ENCODE assay signal across 20 cellular contexts in the genomic region with DNA sequence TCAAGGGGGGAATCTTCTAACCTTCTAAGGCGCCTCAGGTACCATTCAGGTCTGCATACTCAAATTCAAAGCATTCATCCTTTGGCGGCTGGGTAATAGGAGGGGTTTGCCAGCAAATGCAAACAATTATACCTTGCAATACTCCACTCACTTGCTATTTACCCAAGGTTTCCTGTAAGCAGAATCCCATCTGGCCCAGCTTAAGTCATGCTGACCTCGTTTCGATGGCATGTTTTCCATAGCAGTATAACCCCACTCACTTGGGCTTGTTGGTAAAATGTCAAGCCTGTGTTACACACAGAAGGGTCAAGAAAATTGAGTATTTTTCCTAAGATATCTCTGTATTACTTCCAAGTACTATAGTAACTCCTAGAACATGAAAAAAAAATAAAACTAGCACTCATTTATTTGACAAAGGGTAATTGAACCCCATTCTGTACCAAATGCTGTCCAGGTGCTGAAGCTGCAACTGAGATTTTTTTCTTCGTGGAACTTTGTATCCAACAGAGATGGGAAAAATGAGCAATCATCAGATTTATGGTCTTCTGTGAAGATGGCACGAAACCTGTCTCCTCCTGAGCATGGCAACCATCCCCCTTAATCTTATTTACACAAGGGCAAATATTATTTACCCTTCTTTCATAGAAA.
DNase-seq lines count a peak whose midpoint lies in the region; ATAC-seq lines count a peak whose summit lies in the region.
"Had no signal": no experiment of that assay in that cellular context is flagged by ENCODE, and none has a peak within 500 bp of the region (broad histone marks: within the 10 kb centered on the region; RNA-seq: fewer than 3 reads in every experiment).

No MANE protein-coding gene starts in this region.

- H3K4me3 Mint-ChIP-seq in activated T-helper 1 cell treated with anti-CD3 and anti-CD28 coated beads, Interleukin-12 subunit alpha, Interleukin-12 subunit beta, Interleukin-2, Interleukin-4 antibody, amounts not matched to agents 30 ng/mL and 10 ng/mL and 1 ng/mL, durations not matched to agents 14 hours and 24 hours and 36 hours, result no peak overlapping the region
- H3K4me3 Mint-ChIP-seq: activated CD8-positive, alpha-beta T cell treated with anti-CD3 and anti-CD28 coated beads, Interleukin-2, amount 10 ng/mL, durations not matched to agents 7 days and 5 days; H9; natural killer cell treated with Interleukin-12 subunit alpha and Interleukin-12 subunit beta and Interleukin-15 and Interleukin-18, amount 100 ng/mL, for 72 hours; stimulated activated effector memory CD8-positive, alpha-beta T cell treated with anti-CD3 and anti-CD28 coated beads, Interleukin-12 subunit alpha, Interleukin-12 subunit beta, amount 100 ng/mL, for 72 hours had no signal

- H3K4me1 ChIP-seq in ACC112 (ENCODE audit: control insufficient read depth, insufficient read depth, low read length, unreplicated experiment) (peaks cover 39% of the 10 kb centered on the region), NT2/D1 (ENCODE audit: insufficient read depth, insufficient read length) (no peaks in the 10 kb centered on the region)
- H3K4me1 ChIP-seq: right atrium auricular region had no signal

- no peaks in the 10 kb centered on the region for H3K4me1 Mint-ChIP-seq in activated T-helper 1 cell treated with anti-CD3 and anti-CD28 coated beads, Interleukin-12 subunit alpha, Interleukin-12 subunit beta, Interleukin-2, Interleukin-4 antibody, amounts not matched to agents 30 ng/mL and 10 ng/mL and 1 ng/mL, durations not matched to agents 14 hours and 24 hours and 36 hours (ENCODE audit: low read depth)
- H3K4me1 Mint-ChIP-seq: stimulated activated effector memory CD8-positive, alpha-beta T cell treated with anti-CD3 and anti-CD28 coated beads, Interleukin-12 subunit alpha, Interleukin-12 subunit beta, amount 100 ng/mL, for 72 hours had no signal

- no peak overlapping the region for H3K27ac Mint-ChIP-seq in activated T-helper 1 cell treated with anti-CD3 and anti-CD28 coated beads, Interleukin-12 subunit alpha, Interleukin-12 subunit beta, Interleukin-2, Interleukin-4 antibody, amounts not matched to agents 30 ng/mL and 10 ng/mL and 1 ng/mL, durations not matched to agents 14 hours and 24 hours and 36 hours
- no peak overlapping the region for H3K27ac Mint-ChIP-seq in activated naive CD4-positive, alpha-beta T cell treated with anti-CD3 and anti-CD28 coated beads, Interleukin-2, amount 50 U/mL, for 72 hours
- H3K27ac Mint-ChIP-seq: activated CD8-positive, alpha-beta T cell treated with anti-CD3 and anti-CD28 coated beads, Interleukin-2, amount 10 ng/mL, durations not matched to agents 7 days and 5 days; H9; natural killer cell treated with Interleukin-12 subunit alpha and Interleukin-12 subunit beta and Interleukin-15 and Interleukin-18, amount 100 ng/mL, for 72 hours; stimulated activated effector memory CD8-positive, alpha-beta T cell treated with anti-CD3 and anti-CD28 coated beads, Interleukin-12 subunit alpha, Interleukin-12 subunit beta, amount 100 ng/mL, for 72 hours had no signal

- H3K27me3 Mint-ChIP-seq in activated T-helper 1 cell treated with anti-CD3 and anti-CD28 coated beads, Interleukin-12 subunit alpha, Interleukin-12 subunit beta, Interleukin-2, Interleukin-4 antibody, amounts not matched to agents 30 ng/mL and 10 ng/mL and 1 ng/mL, durations not matched to agents 14 hours and 24 hours and 36 hours (ENCODE audit: insufficient read depth), result peaks cover 3% of the 10 kb centered on the region

- peak; percentile 68 for DNase-seq in EH (ENCODE audit: low read depth)
- peak; percentile 38 for DNase-seq in NT2/D1 (ENCODE audit: low read depth, low spot score)
- peak; percentile 9 for DNase-seq in fibroblast of the conjunctiva (ENCODE audit: low read depth)
- no peak for DNase-seq in activated T-helper 1 cell treated with anti-CD3 and anti-CD28 coated beads, Interleukin-12 subunit alpha, Interleukin-12 subunit beta, Interleukin-2, Interleukin-4 antibody, amounts not matched to agents 30 ng/mL and 10 ng/mL and 1 ng/mL, durations not matched to agents 14 hours and 24 hours and 36 hours (ENCODE audit: low spot score)
- no peak for DNase-seq in activated naive CD4-positive, alpha-beta T cell treated with anti-CD3 and anti-CD28 coated beads, Interleukin-2, amount 50 U/mL, for 72 hours (ENCODE audit: low spot score in 2 of 2)
- DNase-seq in SW480 (ENCODE audit: low spot score), result no peak
- DNase-seq: activated CD8-positive, alpha-beta T cell treated with anti-CD3 and anti-CD28 coated beads, Interleukin-2, amount 10 ng/mL, durations not matched to agents 7 days and 5 days; activated effector memory CD4-positive, alpha-beta T cell treated with Interleukin-2 at 50 U/mL for 16 hours; effector memory CD4-positive, alpha-beta T cell; H9; MM.1S; NCI-H2227 treated with DMSO at 0.1 percent for 48 hours; stimulated activated CD4-positive, alpha-beta T cell treated with anti-CD3 and anti-CD28 coated beads, Interleukin-4, amount 100 ng/mL, for 24 hours had no signal

- no peak overlapping the region for H3K27ac ChIP-seq in ACC112 (ENCODE audit: low read depth, low read length)
- H3K27ac ChIP-seq: C4-2B, right atrium auricular region had no signal

- H3K36me3 Mint-ChIP-seq in activated T-helper 1 cell treated with anti-CD3 and anti-CD28 coated beads, Interleukin-12 subunit alpha, Interleukin-12 subunit beta, Interleukin-2, Interleukin-4 antibody, amounts not matched to agents 30 ng/mL and 10 ng/mL and 1 ng/mL, durations not matched to agents 14 hours and 24 hours and 36 hours (ENCODE audit: low read depth), result no peaks in the 10 kb centered on the region
- no peaks in the 10 kb centered on the region for H3K36me3 Mint-ChIP-seq in activated naive CD4-positive, alpha-beta T cell treated with anti-CD3 and anti-CD28 coated beads, Interleukin-2, amount 50 U/mL, for 72 hours
- H3K36me3 Mint-ChIP-seq: natural killer cell treated with Interleukin-12 subunit alpha and Interleukin-12 subunit beta and Interleukin-15 and Interleukin-18, amount 100 ng/mL, for 72 hours; stimulated activated effector memory CD8-positive, alpha-beta T cell treated with anti-CD3 and anti-CD28 coated beads, Interleukin-12 subunit alpha, Interleukin-12 subunit beta, amount 100 ng/mL, for 72 hours had no signal

- H3K79me2 ChIP-seq in ACC112 (ENCODE audit: control insufficient read depth, insufficient read depth, low read length, unreplicated experiment), result no peaks in the 10 kb centered on the region

- H3K27me3 ChIP-seq in ACC112 (ENCODE audit: insufficient read depth, low read length) (no peaks in the 10 kb centered on the region), NT2/D1 (ENCODE audit: insufficient read depth, insufficient read length) (no peaks in the 10 kb centered on the region)
- H3K27me3 ChIP-seq: right atrium auricular region had no signal

- H3K36me3 ChIP-seq in ACC112 (ENCODE audit: insufficient read depth, low read length), result no peaks in the 10 kb centered on the region
- no peaks in the 10 kb centered on the region for H3K36me3 ChIP-seq in NT2/D1 (ENCODE audit: insufficient read depth, insufficient read length, low read length)
- H3K36me3 ChIP-seq: right atrium auricular region had no signal

- no peak for ATAC-seq in HG03045 (IDR thresholded peaks at IDR 0.05; ENCODE audit: unreplicated experiment)
- no peak for ATAC-seq in activated naive CD4-positive, alpha-beta T cell treated with anti-CD3 and anti-CD28 coated beads, Interleukin-2, amount 50 U/mL, for 72 hours
- ATAC-seq: activated CD8-positive, alpha-beta T cell treated with anti-CD3 and anti-CD28 coated beads, Interleukin-2, amount 10 ng/mL, durations not matched to agents 7 days and 5 days; left lobe of liver; natural killer cell treated with Interleukin-12 subunit alpha and Interleukin-12 subunit beta and Interleukin-15 and Interleukin-18, amount 100 ng/mL, for 72 hours; stimulated activated effector memory CD8-positive, alpha-beta T cell treated with anti-CD3 and anti-CD28 coated beads, Interleukin-12 subunit alpha, Interleukin-12 subunit beta, amount 100 ng/mL, for 72 hours had no signal

- H3K4me3 ChIP-seq in ACC112 (ENCODE audit: low read depth, low read length) (peak overlapping the region; percentile 13; the same call in 1 of the 2 replicates), NT2/D1 (ENCODE audit: insufficient read length, low read depth) (no peak overlapping the region)
- H3K4me3 ChIP-seq: right atrium auricular region had no signal

- no peak overlapping the region for H3K9ac ChIP-seq in NT2/D1 (ENCODE audit: insufficient read length, low read depth)

- no peak overlapping the region for H2AFZ ChIP-seq in ACC112 (ENCODE audit: low read length, unreplicated experiment)

- intact Hi-C loops in activated T-helper 1 cell treated with anti-CD3 and anti-CD28 coated beads, Interleukin-12 subunit alpha, Interleukin-12 subunit beta, Interleukin-2, Interleukin-4 antibody, amounts not matched to agents 30 ng/mL and 10 ng/mL and 1 ng/mL, durations not matched to agents 14 hours and 24 hours and 36 hours (cut with micrococcal nuclease), result no loop called here

- H3K9me3 Mint-ChIP-seq in activated T-helper 1 cell treated with anti-CD3 and anti-CD28 coated beads, Interleukin-12 subunit alpha, Interleukin-12 subunit beta, Interleukin-2, Interleukin-4 antibody, amounts not matched to agents 30 ng/mL and 10 ng/mL and 1 ng/mL, durations not matched to agents 14 hours and 24 hours and 36 hours, result no peaks in the 10 kb centered on the region
- no peaks in the 10 kb centered on the region for H3K9me3 Mint-ChIP-seq in activated naive CD4-positive, alpha-beta T cell treated with anti-CD3 and anti-CD28 coated beads, Interleukin-2, amount 50 U/mL, for 72 hours
- H3K9me3 Mint-ChIP-seq: H9; natural killer cell treated with Interleukin-12 subunit alpha and Interleukin-12 subunit beta and Interleukin-15 and Interleukin-18, amount 100 ng/mL, for 72 hours; stimulated activated effector memory CD8-positive, alpha-beta T cell treated with anti-CD3 and anti-CD28 coated beads, Interleukin-12 subunit alpha, Interleukin-12 subunit beta, amount 100 ng/mL, for 72 hours had no signal

- no peaks in the 10 kb centered on the region for H3K9me3 ChIP-seq in NT2/D1 (ENCODE audit: insufficient read depth, low read length)
- H3K9me3 ChIP-seq: right atrium auricular region had no signal

Comparison
In these comparisons a context has a peak if more than half of its experiments do, and no peak if none do; other contexts are left out.
1. DNase-seq: peak in EH (single experiment), NT2/D1 (single experiment) and fibroblast of the conjunctiva (single experiment); none in activated T-helper 1 cell treated with anti-CD3 and anti-CD28 coated beads, Interleukin-12 subunit alpha, Interleukin-12 subunit beta, Interleukin-2, Interleukin-4 antibody, amounts not matched to agents 30 ng/mL and 10 ng/mL and 1 ng/mL, durations not matched to agents 14 hours and 24 hours and 36 hours (single experiment), activated naive CD4-positive, alpha-beta T cell treated with anti-CD3 and anti-CD28 coated beads, Interleukin-2, amount 50 U/mL, for 72 hours (0 of 2) and SW480 (single experiment).